In the genomic region with DNA sequence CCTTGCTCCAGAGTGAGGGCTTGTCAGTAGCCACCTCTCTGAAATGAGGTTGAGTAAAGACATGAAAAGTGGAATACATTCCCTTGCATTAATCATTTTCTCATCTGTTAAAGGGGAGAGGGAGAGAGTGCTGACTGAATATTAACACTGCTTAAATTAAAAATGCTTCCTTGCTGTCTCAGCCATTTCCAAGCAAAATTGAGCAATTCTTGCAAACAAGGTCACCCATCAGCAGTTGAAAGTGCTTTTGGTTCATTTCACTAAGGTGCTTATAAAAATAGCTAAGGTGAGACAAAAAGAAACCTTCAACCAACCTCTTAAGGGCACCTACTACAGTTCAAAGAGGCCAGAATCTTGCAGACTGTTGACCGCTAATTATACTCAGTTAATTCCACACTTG, we compare ENCODE assay signal across 18 cellular contexts.
"Had no signal": no experiment of that assay in that cellular context is flagged by ENCODE, and none has a peak within 500 bp of the region (broad histone marks: within the 10 kb centered on the region; RNA-seq: fewer than 3 reads in every experiment).

No MANE protein-coding gene starts in this region.

- H3K27ac ChIP-seq: epithelial cell of prostate, esophagus muscularis mucosa, gastroesophageal sphincter, hepatocyte, skin epidermis, testis, transverse colon had no signal

- H3K27me3 ChIP-seq: esophagus muscularis mucosa, gastroesophageal sphincter, hepatocyte, testis, transverse colon had no signal

- H3K9me3 ChIP-seq: esophagus muscularis mucosa, gastroesophageal sphincter, testis, transverse colon had no signal

- H3K4me1 ChIP-seq: testis, transverse colon had no signal

- ATAC-seq: effector memory CD8-positive, alpha-beta T cell; gastroesophageal sphincter; sciatic nerve; stimulated activated naive B cell treated with anti-CD40 and anti-IgM and Interleukin-4, amounts not matched to agents 10 μg/mL and 1 μg/mL and 100 μg/mL, for 72 hours; stimulated activated naive CD8-positive, alpha-beta T cell treated with anti-CD3 and anti-CD28 coated beads, Interleukin-15, amount 100 ng/mL, for 72 hours had no signal

- H3K36me3 ChIP-seq: transverse colon had no signal

- H3K4me2 ChIP-seq: hepatocyte had no signal

- DNase-seq: cerebellar nuclear complex; effector memory CD8-positive, alpha-beta T cell; glutamatergic neuron; kidney glomerular epithelial cell; mesendoderm; naive B cell; stimulated activated CD4-positive, alpha-beta T cell treated with anti-CD3 and anti-CD28 coated beads, Interleukin-2, amount 100 ng/mL, for 24 hours; stimulated activated CD4-positive, alpha-beta T cell treated with anti-CD3 and anti-CD28 coated beads, Interleukin-4, amount 100 ng/mL, for 4 hours; stimulated activated naive B cell treated with anti-CD40 and anti-IgM and Interleukin-4, amounts not matched to agents 10 μg/mL and 1 μg/mL and 100 μg/mL, for 72 hours; stimulated activated naive CD8-positive, alpha-beta T cell treated with anti-CD3 and anti-CD28 coated beads, Interleukin-15, amount 100 ng/mL, for 72 hours; testis; transverse colon had no signal

- H3K4me3 ChIP-seq: esophagus muscularis mucosa, gastroesophageal sphincter, hepatocyte, skin epidermis, testis, transverse colon had no signal

- H2AFZ ChIP-seq: hepatocyte had no signal
